Comparison of ENCODE assay signal across 19 cellular contexts in genomic region chr5:132299901-132300300, GRCh38. TPM values are rescaled to one million over a fixed set of nuclear protein-coding genes. Genes with fewer than 3 reads are reported as not detected.
"Had no signal": no experiment of that assay in that cellular context is flagged by ENCODE, and none has a peak within 500 bp of the region (broad histone marks: within the 10 kb centered on the region; RNA-seq: fewer than 3 reads in every experiment).

No MANE protein-coding gene starts in this region.

- H3K4me3 Mint-ChIP-seq: naive thymus-derived CD4-positive, alpha-beta T cell; nephron progenitor cell; stimulated activated memory B cell treated with anti-CD40 and anti-IgM and Interleukin-4, amounts not matched to agents 10 μg/mL and 1 μg/mL and 100 μg/mL, for 72 hours; stimulated activated naive CD8-positive, alpha-beta T cell treated with anti-CD3 and anti-CD28 coated beads, Interleukin-15, Interleukin-2, amounts not matched to agents 100 ng/mL and 50 ng/mL, for 24 hours had no signal

- H3K4me1 ChIP-seq: uterus had no signal

- H3K27ac Mint-ChIP-seq: naive thymus-derived CD4-positive, alpha-beta T cell; nephron progenitor cell; stimulated activated memory B cell treated with anti-CD40 and anti-IgM and Interleukin-4, amounts not matched to agents 10 μg/mL and 1 μg/mL and 100 μg/mL, for 72 hours; stimulated activated naive CD8-positive, alpha-beta T cell treated with anti-CD3 and anti-CD28 coated beads, Interleukin-15, Interleukin-2, amounts not matched to agents 100 ng/mL and 50 ng/mL, for 24 hours had no signal

- H3K27me3 ChIP-seq: heart left ventricle, right lobe of liver, tibial artery, upper lobe of left lung, uterus had no signal

- H3K27ac ChIP-seq: psoas muscle, right lobe of liver, tibial artery, upper lobe of left lung, uterus had no signal

- H3K9me3 ChIP-seq: psoas muscle, right lobe of liver, tibial artery, upper lobe of left lung had no signal

- H3K36me3 ChIP-seq: heart left ventricle, right lobe of liver, tibial artery, upper lobe of left lung, uterus had no signal

- H3K4me3 ChIP-seq: heart left ventricle, psoas muscle, right lobe of liver, tibial artery, upper lobe of left lung, uterus had no signal

- ATAC-seq: naive thymus-derived CD4-positive, alpha-beta T cell; psoas muscle; stimulated activated memory B cell treated with anti-CD40 and anti-IgM and Interleukin-4, amounts not matched to agents 10 μg/mL and 1 μg/mL and 100 μg/mL, for 72 hours had no signal

- DNase-seq: effector CD8-positive, alpha-beta T cell; hippocampal formation; left colon; mammary epithelial cell; naive thymus-derived CD4-positive, alpha-beta T cell; nephron progenitor cell; psoas muscle; retina; right lobe of liver; stimulated activated CD4-positive, alpha-beta T cell treated with anti-CD3 and anti-CD28 coated beads, Interleukin-15, amount 100 ng/mL, for 24 hours; stimulated activated CD4-positive, alpha-beta T cell treated with anti-CD3 and anti-CD28 coated beads, Interleukin-1b, Interleukin-23, amount 100 ng/mL, for 48 hours; stimulated activated CD4-positive, alpha-beta T cell treated with anti-CD3 and anti-CD28 coated beads, Interleukin-4, amount 100 ng/mL, for 24 hours; tibial artery; upper lobe of left lung; uterus had no signal

RNA-seq across cellular contexts. Expression of gene SLC22A4, which starts 5.7 kb away (rescaled TPM):
- polyA plus RNA-seq: naive thymus-derived CD4-positive, alpha-beta T cell had no signal

RNA-seq across cellular contexts. Expression of gene PDLIM4, which starts 42.4 kb away (rescaled TPM):
- total RNA-seq: mononuclear cell had no signal
- polyA plus RNA-seq: naive thymus-derived CD4-positive, alpha-beta T cell had no signal
